Comparison of ENCODE assay signal across 8 cellular contexts in the genomic region with DNA sequence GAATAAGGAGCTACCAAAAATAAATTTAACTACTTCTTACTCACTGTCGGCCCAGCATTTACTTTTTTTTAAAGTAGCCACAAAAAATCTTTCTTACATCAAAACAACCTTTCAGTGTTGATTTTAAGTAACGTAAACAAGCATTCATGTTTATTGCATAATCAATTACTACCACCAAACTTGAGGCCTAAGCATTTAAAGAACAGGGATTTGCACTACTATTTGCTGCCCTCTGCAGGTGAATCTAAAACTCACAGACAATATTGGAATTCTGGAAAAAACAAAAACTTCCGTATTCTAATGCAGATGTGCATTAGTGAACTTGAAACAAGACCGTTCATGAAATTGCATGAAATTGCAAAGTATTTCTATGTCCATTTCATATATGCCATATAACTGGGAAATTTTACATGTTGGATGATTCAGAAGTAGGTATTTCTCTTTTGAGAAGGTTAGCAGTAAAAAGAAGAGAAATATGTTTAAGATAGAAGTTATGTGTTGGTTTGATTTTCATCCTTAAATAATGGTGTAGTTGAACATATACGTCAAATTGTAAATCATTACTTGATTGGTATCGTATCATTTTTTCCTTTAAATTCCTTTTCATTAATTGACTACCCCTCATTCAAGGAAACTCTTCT. TPM values are rescaled to one million over a fixed set of nuclear protein-coding genes. Genes with fewer than 3 reads are reported as not detected.
DNase-seq lines count a peak whose midpoint lies in the region; ATAC-seq, FAIRE-seq and TF ChIP-seq lines count a peak whose summit lies in the region.

No MANE protein-coding gene starts in this region.

- ATAC-seq in K562, result peak; percentile 61; the same call in 2 of the 3 replicates
- no peak for ATAC-seq in activated CD4-positive, alpha-beta T cell treated with anti-CD3 and anti-CD28 coated beads for 36 hours

- H3K36me3 ChIP-seq in K562 (ENCODE audit: control insufficient read depth, insufficient read depth, low read length), result no peaks in the 10 kb centered on the region

- no peak overlapping the region for H3K4me3 Mint-ChIP-seq in activated CD4-positive, alpha-beta T cell treated with anti-CD3 and anti-CD28 coated beads for 36 hours

- H3K27me3 ChIP-seq in K562 (ENCODE audit: control insufficient read depth in 2 of 2, insufficient read depth in 2 of 2, low read length in 2 of 2), result no peaks in the 10 kb centered on the region

- peak; percentile 81 to 91 for TF ChIP-seq RAD21 in K562 (CRISPR knock-in tag; conservative IDR thresholded peaks at IDR 0.05 in 1 of 2, IDR thresholded peaks at IDR 0.05 in 1 of 2)

- intact Hi-C loops in K562 (cut with micrococcal nuclease) (loop anchor here (1.0 to 10.0 kb wide), 7 partner anchors 211 to 1228 kb away; partner anchors contain the start of gene HTR1F), lower leg skin (cut with DNase I; ENCODE audit: low total_unique reads) (loop anchor here (10.0 kb wide), 1 partner anchor 658 kb away; no protein-coding TSS in a partner anchor)
- intact Hi-C loops in activated CD4-positive, alpha-beta T cell treated with anti-CD3 and anti-CD28 coated beads for 36 hours (cut with DNase I, micrococcal nuclease), result loop anchor here (1.0 to 5.0 kb wide), 8 partner anchors 102 to 705 kb away; no protein-coding TSS in a partner anchor

- no TSS peak for BruUV-seq in K562 (replicated peaks; lab: Mats Ljungman, UMichigan)

- TF ChIP-seq POLR2A in NB4 (IDR thresholded peaks at IDR 0.05; ENCODE audit: extremely low read depth, insufficient read length) (no peak), K562 (conservative IDR thresholded peaks at IDR 0.05) (no peak), lower leg skin (IDR thresholded peaks at IDR 0.05) (no peak)

- H3K9me1 ChIP-seq in K562 (ENCODE audit: control insufficient read depth, insufficient read depth, low read length), result no peaks in the 10 kb centered on the region

- no peak overlapping the region for H3K27ac ChIP-seq in K562 (ENCODE audit: extremely low read depth, low read depth, low read length)

- no peak overlapping the region for H3K4me3 ChIP-seq in NB4 (ENCODE audit: low read depth, low read length)
- no peak overlapping the region for H3K4me3 ChIP-seq in K562
- no peak overlapping the region for H3K4me3 ChIP-seq in lower leg skin (ENCODE audit: low read depth, poor library complexity, severe bottlenecking)

- H3K9me3 Mint-ChIP-seq in activated CD4-positive, alpha-beta T cell treated with anti-CD3 and anti-CD28 coated beads for 36 hours (ENCODE audit: low read depth), result no peaks in the 10 kb centered on the region

- H3K27me3 Mint-ChIP-seq in activated CD4-positive, alpha-beta T cell treated with anti-CD3 and anti-CD28 coated beads for 36 hours, result no peaks in the 10 kb centered on the region

- CTCF ChIA-PET in K562 (lab: Yijun Ruan, JAX; ENCODE audit: low intra/inter-chr PET ratio), result interaction anchor here (0.6 to 1.5 kb wide), 7 partner anchors 122 to 753 kb away, joined by 3 to 13 read pairs (median 4); no protein-coding TSS in a partner anchor
- CTCF ChIA-PET in activated CD4-positive, alpha-beta T cell treated with anti-CD3 and anti-CD28 coated beads for 36 hours (lab: Charles Lee), result interaction anchor here (0.6 to 1.0 kb wide), 10 partner anchors 10 to 705 kb away, joined by 3 to 7 read pairs (median 4); no protein-coding TSS in a partner anchor

- POLR2A ChIA-PET in K562 (lab: Yijun Ruan, JAX), result no interaction called here
- POLR2A ChIA-PET in activated CD4-positive, alpha-beta T cell treated with anti-CD3 and anti-CD28 coated beads for 36 hours (lab: Charles Lee), result no interaction called here

- H3K4me1 Mint-ChIP-seq in activated CD4-positive, alpha-beta T cell treated with anti-CD3 and anti-CD28 coated beads for 36 hours, result peaks cover 7% of the 10 kb centered on the region

- H3K79me2 ChIP-seq in K562 (ENCODE audit: control insufficient read depth, insufficient read depth, low read length), result no peaks in the 10 kb centered on the region

- TF ChIP-seq EP300 in K562 (IDR thresholded peaks at IDR 0.05; ENCODE audit: low read length), result no peak

- H3K36me3 Mint-ChIP-seq in activated CD4-positive, alpha-beta T cell treated with anti-CD3 and anti-CD28 coated beads for 36 hours (ENCODE audit: low read depth), result no peaks in the 10 kb centered on the region

- no peaks in the 10 kb centered on the region for H3K9me3 ChIP-seq in K562 (replicated peaks; ENCODE audit: control insufficient read depth, insufficient read depth, low read depth, low read length)

- 25% methylated on average over 6 of the region's 6 CpGs for WGBS in K562 (ENCODE audit: insufficient coverage, low coverage, missing lambda C conversion rate)
- WGBS in lower leg skin, 2 donors, result 39 to 45% methylated on average over 6 of the region's 6 CpGs

- in situ Hi-C loops in GM13976 (cut with MboI; ENCODE audit: low sequenced_read_pairs, unreplicated experiment) (loop anchor here (25.0 kb wide), 1 partner anchor 641 kb away; no protein-coding TSS in a partner anchor), K562 (cut with MboI) (loop anchor here (25.0 kb wide), 1 partner anchor 691 kb away; no protein-coding TSS in a partner anchor)

- H3K4me1 ChIP-seq in K562 (replicated peaks in 1 of 2; ENCODE audit: control insufficient read depth in 2 of 2, insufficient read depth in 2 of 2, low read length in 2 of 2), result no peaks in the 10 kb centered on the region

- FAIRE-seq in K562 (lab: Jason Lieb, UNC), result peak; percentile 57

- DNase-seq in CD1c-positive myeloid dendritic cell (ENCODE audit: extremely low spot score) (peak; percentile 81), GM13976 (ENCODE audit: low spot score) (peak; percentile 27), NB4 (ENCODE audit: low read depth) (peak; percentile 69), K562 (ENCODE audit: extremely low read depth in 1 of 4, low spot score in 3 of 4) (peak; percentile 11 to 60 (median 19)), kidney tubule cell (ENCODE audit: low spot score) (peak; percentile 46), NCI-H128 (lab: John Stamatoyannopoulos, UW; ENCODE audit: unreplicated experiment) (no peak), lower leg skin (ENCODE audit: low spot score in 2 of 2) (no peak)
- DNase-seq in activated CD4-positive, alpha-beta T cell treated with anti-CD3 and anti-CD28 coated beads for 36 hours, result no peak

- TF ChIP-seq CTCF in GM13976 (IDR thresholded peaks at IDR 0.05; ENCODE audit: borderline replicate concordance, control extremely low read depth, extremely low read depth, insufficient read depth, missing control alignments) (peak; percentile 34), NB4 (IDR thresholded peaks at IDR 0.05; ENCODE audit: low read depth, low read length) (peak; percentile 50), K562 (IDR thresholded peaks at IDR 0.05 in 2 of 3, conservative IDR thresholded peaks at IDR 0.05 in 1 of 3; ENCODE audit: insufficient read depth in 2 of 3, low read depth in 1 of 3, low read length in 3 of 3) (peak; percentile 34 to 68 (median 55); a peak in 5 of 6 replicates), lower leg skin (IDR thresholded peaks at IDR 0.05) (peak in 1 of 3 donors; percentile 34)

- H3K4me2 ChIP-seq in K562 (ENCODE audit: insufficient read depth, low read length), result no peak overlapping the region

- no peaks in the 10 kb centered on the region for H4K20me1 ChIP-seq in K562 (replicated peaks; ENCODE audit: control insufficient read depth, insufficient read depth, low read length)

- no peak overlapping the region for H3K9ac ChIP-seq in K562 (ENCODE audit: insufficient read depth in 1 of 2, low read depth in 2 of 2, low read length in 2 of 2)

- H2AFZ ChIP-seq in K562 (ENCODE audit: low read depth, low read length), result no peak overlapping the region

- no peak overlapping the region for H3K27ac Mint-ChIP-seq in activated CD4-positive, alpha-beta T cell treated with anti-CD3 and anti-CD28 coated beads for 36 hours

RNA-seq across cellular contexts. Expression of gene CGGBP1, which starts 55.6 kb away (rescaled TPM):
- 27.8 and 66.6 TPM in 2 replicates for total RNA-seq in K562 (2011; cell fraction: chromatin; rRNA removed; ENCODE audit: low replicate concordance)
- 13.7 and 18.7 TPM in 2 replicates for total RNA-seq in K562 (2011; cell fraction: nucleolus; rRNA removed)
- 36.2 and 39.1 TPM in 2 replicates for total RNA-seq in K562 (2011; cell fraction: nucleoplasm; rRNA removed)
- total RNA-seq in K562 (2014; rRNA removed), result 14.4 and 18.0 TPM in 2 replicates
- 37.8 and 46.5 TPM in 2 replicates for total RNA-seq in K562 (2014; rRNA removed; fragmentation: Illumina TruSeq; extraction: Trizol)
- 38.2 and 43.2 TPM in 2 replicates for total RNA-seq in K562 (2015; rRNA removed; fragmentation: Illumina TruSeq; extraction: Trizol)
- total RNA-seq in K562 (2021), result 37.9 and 39.2 TPM in 2 replicates
- 43.2 and 46.5 TPM in 2 replicates for polyA plus RNA-seq in K562 (2011; rRNA removed)
- 14.0 and 19.7 TPM in 2 replicates for polyA plus RNA-seq in K562 (2011; cell fraction: cytosol; rRNA removed)
- polyA plus RNA-seq in K562 (2011; cell fraction: nucleus; rRNA removed), result 59.2 and 66.8 TPM in 2 replicates
- 35.4 and 41.1 TPM in 2 replicates for polyA plus RNA-seq in K562 (2012)
- polyA plus RNA-seq in K562 (2014; fragmentation: Illumina TruSeq; extraction: Trizol), result 41.2 and 47.8 TPM in 2 replicates
- polyA plus RNA-seq in K562 (2014; fragmentation: Nextera tagmentation; extraction: Ambion mirVana), result 10 to 100 TPM; 26.6 to 35.8 TPM
- polyA plus RNA-seq in K562 (2014; rRNA removed), result 24.9 and 29.4 TPM in 2 replicates
- 68.4 and 74.6 TPM in 2 replicates for polyA minus RNA-seq in K562 (2011; rRNA and poly(A)+ RNA removed)
- polyA minus RNA-seq in K562 (2011; cell fraction: cytosol; rRNA and poly(A)+ RNA removed), result 18.3 and 26.2 TPM in 2 replicates
- polyA minus RNA-seq in K562 (2011; cell fraction: nucleus; rRNA and poly(A)+ RNA removed), result 25.6 and 57.9 TPM in 2 replicates
- 10 to 100 TPM; 28.6 to 39.9 (median 34.9) TPM for total RNA-seq in lower leg skin
- 10 to 100 TPM; 85.4 to 95.5 TPM for total RNA-seq in activated CD4-positive, alpha-beta T cell treated with anti-CD3 and anti-CD28 coated beads for 36 hours

RNA-seq across cellular contexts. Expression of gene ZNF654, which starts 55.8 kb away (rescaled TPM):
- total RNA-seq in K562 (2011; cell fraction: chromatin; rRNA removed; ENCODE audit: low replicate concordance), result 7.0 and 28.2 TPM in 2 replicates
- total RNA-seq in K562 (2011; cell fraction: nucleolus; rRNA removed), result 5.8 and 6.4 TPM in 2 replicates
- total RNA-seq in K562 (2011; cell fraction: nucleoplasm; rRNA removed), result 6.7 and 12.7 TPM in 2 replicates
- total RNA-seq in K562 (2014; rRNA removed), result 2.5 and 3.6 TPM in 2 replicates
- total RNA-seq in K562 (2014; rRNA removed; fragmentation: Illumina TruSeq; extraction: Trizol), result 6.8 and 7.4 TPM in 2 replicates
- 8.4 and 8.6 TPM in 2 replicates for total RNA-seq in K562 (2015; rRNA removed; fragmentation: Illumina TruSeq; extraction: Trizol)
- 5.1 and 6.8 TPM in 2 replicates for total RNA-seq in K562 (2021)
- 4.1 and 5.1 TPM in 2 replicates for polyA plus RNA-seq in K562 (2011; rRNA removed)
- 0.63 and 2.8 TPM in 2 replicates for polyA plus RNA-seq in K562 (2011; cell fraction: cytosol; rRNA removed)
- polyA plus RNA-seq in K562 (2011; cell fraction: nucleus; rRNA removed), result 4.8 and 6.1 TPM in 2 replicates
- 5.1 and 5.3 TPM in 2 replicates for polyA plus RNA-seq in K562 (2012)
- 4.2 and 6.2 TPM in 2 replicates for polyA plus RNA-seq in K562 (2014; fragmentation: Illumina TruSeq; extraction: Trizol)
- polyA plus RNA-seq in K562 (2014; fragmentation: Nextera tagmentation; extraction: Ambion mirVana), result 1 to 10 TPM; 2.4 to 2.5 TPM
- 2.1 and 4.2 TPM in 2 replicates for polyA plus RNA-seq in K562 (2014; rRNA removed)
- 9.6 and 12.0 TPM in 2 replicates for polyA minus RNA-seq in K562 (2011; rRNA and poly(A)+ RNA removed)
- polyA minus RNA-seq in K562 (2011; cell fraction: cytosol; rRNA and poly(A)+ RNA removed), result 3.8 and 7.1 TPM in 2 replicates
- polyA minus RNA-seq in K562 (2011; cell fraction: nucleus; rRNA and poly(A)+ RNA removed), result 10.6 and 19.0 TPM in 2 replicates
- total RNA-seq in lower leg skin, result 10 to 100 TPM; 12.1 to 19.4 (median 16.3) TPM
- total RNA-seq in activated CD4-positive, alpha-beta T cell treated with anti-CD3 and anti-CD28 coated beads for 36 hours, result 10 to 100 TPM; 21.3 to 28.9 TPM

Comparison
In these comparisons a context has a peak if more than half of its experiments do, and no peak if none do; other contexts are left out.
1. DNase-seq: peak in CD1c-positive myeloid dendritic cell (single experiment), GM13976 (single experiment), NB4 (single experiment), K562 (4 of 4) and kidney tubule cell (single experiment); none in NCI-H128 (single experiment), lower leg skin (0 of 2) and activated CD4-positive, alpha-beta T cell treated with anti-CD3 and anti-CD28 coated beads for 36 hours (single experiment).